9 cellular contexts compared by ENCODE assay signal in genomic region chr7:156816943-156817572, GRCh38.
DNase-seq lines count a peak whose midpoint lies in the region; ATAC-seq and TF ChIP-seq lines count a peak whose summit lies in the region.
"Had no signal": no experiment of that assay in that cellular context is flagged by ENCODE, and none has a peak within 500 bp of the region (broad histone marks: within the 10 kb centered on the region; RNA-seq: fewer than 3 reads in every experiment).

No MANE protein-coding gene starts in this region.

- H3K27ac ChIP-seq in spleen (no peak overlapping the region), vagina (no peak overlapping the region)

- H3K36me3 ChIP-seq in spleen = peaks cover 0 to 41% (median 4%) of the 10 kb centered on the region in 6 donors
- peaks cover 0 to 7% of the 10 kb centered on the region in 2 donors for H3K36me3 ChIP-seq in vagina

- ATAC-seq in GM18520 (IDR thresholded peaks at IDR 0.05; ENCODE audit: unreplicated experiment) (no peak), HG02981 (IDR thresholded peaks at IDR 0.05; ENCODE audit: unreplicated experiment) (no peak)

- TF ChIP-seq POLR2A in spleen (IDR thresholded peaks at IDR 0.05) (no peak), vagina (IDR thresholded peaks at IDR 0.05) (no peak)

- TF ChIP-seq CTCF in epithelial cell of proximal tubule (conservative IDR thresholded peaks at IDR 0.05; ENCODE audit: low read depth, low read length) (peak; percentile 46), spleen (IDR thresholded peaks at IDR 0.05 in 8 of 11, conservative IDR thresholded peaks at IDR 0.05 in 3 of 11) (peak in 6 of 11 experiments; percentile 6 to 32 (median 14)), vagina (IDR thresholded peaks at IDR 0.05) (no peak)

- H3K4me3 ChIP-seq in epithelial cell of proximal tubule (ENCODE audit: low read depth, low read length) = no peak overlapping the region
- H3K4me3 ChIP-seq in spleen = no peak overlapping the region
- H3K4me3 ChIP-seq in vagina = no peak overlapping the region

- H3K27me3 ChIP-seq in spleen (replicated peaks in 1 of 7) (no peaks in the 10 kb centered on the region), vagina (no peaks in the 10 kb centered on the region)

- peak; percentile 23 for DNase-seq in SIG-M5 treated with dmso at 0.1 percent for 504 hours (lab: John Stamatoyannopoulos, UW; ENCODE audit: unreplicated experiment)
- DNase-seq in SIG-M5 (lab: John Stamatoyannopoulos, UW) = no peak
- peak; percentile 18 for DNase-seq in NCI-H774 (lab: John Stamatoyannopoulos, UW)
- no peak for DNase-seq in epithelial cell of proximal tubule (ENCODE audit: low read depth)
- no peak for DNase-seq in spleen
- DNase-seq in vagina (ENCODE audit: extremely low spot score in 2 of 2) = no peak
- DNase-seq: DMS153 had no signal

- intact Hi-C loops in spleen (cut with DNase I; ENCODE audit: low total_unique reads) (loop anchor here (10.0 kb wide), 1 partner anchor 1022 kb away; no protein-coding TSS in a partner anchor), vagina (cut with DNase I) (no loop called here)

- H3K9me3 ChIP-seq in spleen (no peaks in the 10 kb centered on the region), vagina (no peaks in the 10 kb centered on the region)

- H3K4me1 ChIP-seq in spleen = no peaks in the 10 kb centered on the region
- H3K4me1 ChIP-seq in vagina = no peaks in the 10 kb centered on the region

- 96 to 100% (median 98%) methylated on average over 1 of the region's 1 CpG for WGBS in spleen, 5 donors

Comparison
In these comparisons a context has a peak if more than half of its experiments do, and no peak if none do; other contexts are left out.
1. DNase-seq: peak in SIG-M5 treated with dmso at 0.1 percent for 504 hours (single experiment) and NCI-H774 (single experiment); none in SIG-M5 (single experiment), epithelial cell of proximal tubule (single experiment), spleen (single experiment) and vagina (0 of 2).
2. CTCF ChIP-seq: peak in epithelial cell of proximal tubule (single experiment) and spleen (6 of 11); none in vagina (0 of 3).